ENCODE assay signal across 8 cellular contexts in genomic region chr2:217756375-217757107, GRCh38.
DNase-seq lines count a peak whose midpoint lies in the region; FAIRE-seq and TF ChIP-seq lines count a peak whose summit lies in the region.

No MANE protein-coding gene starts in this region.

- H3K79me2 ChIP-seq in endothelial cell of umbilical vein (ENCODE audit: control insufficient read depth, insufficient read depth, low read length): no peaks in the 10 kb centered on the region

- no peak for TF ChIP-seq POLR2A in endothelial cell of umbilical vein (IDR thresholded peaks at IDR 0.05; ENCODE audit: low read depth, low read length)

- peak; percentile 31 for DNase-seq in NCI-H2196 (lab: John Stamatoyannopoulos, UW; ENCODE audit: unreplicated experiment)
- DNase-seq in NCI-H2196 treated with DMSO at 0.1 percent for 48 hours (lab: John Stamatoyannopoulos, UW; ENCODE audit: unreplicated experiment): no peak
- DNase-seq in NCI-H446 treated with DMSO at 0.1 percent for 48 hours (lab: John Stamatoyannopoulos, UW): peak; percentile 5
- DNase-seq in activated T-cell treated with anti-CD3 and anti-CD28 coated beads for 1 hour (ENCODE audit: low read depth): peak; percentile 71
- DNase-seq in endothelial cell of umbilical vein (ENCODE audit: low read depth, low spot score): peak; percentile 42
- peak; percentile 49 for DNase-seq in myocyte (ENCODE audit: low read depth)
- DNase-seq in stimulated activated CD8-positive, alpha-beta memory T cell treated with anti-CD3 and anti-CD28 coated beads, Interleukin-7, amount 100 ng/mL, for 1 hour (ENCODE audit: low read depth in 2 of 2): peak; percentile 21 to 57
- DNase-seq in DMS153 treated with DMSO at 0.1 percent for 48 hours (lab: John Stamatoyannopoulos, UW; ENCODE audit: unreplicated experiment): no peak

- intact Hi-C loops in endothelial cell of umbilical vein (cut with micrococcal nuclease): loop anchor here (1.0 to 10.0 kb wide), 3 partner anchors 106 to 1242 kb away; no protein-coding TSS in a partner anchor

- no peaks in the 10 kb centered on the region for H3K9me3 ChIP-seq in endothelial cell of umbilical vein (replicated peaks; ENCODE audit: control insufficient read depth, insufficient read depth, low read length)

- peak; percentile 4 for FAIRE-seq in endothelial cell of umbilical vein (lab: Jason Lieb, UNC)

- H4K20me1 ChIP-seq in endothelial cell of umbilical vein (replicated peaks; ENCODE audit: control insufficient read depth, extremely low read depth, insufficient read depth, low read length): no peaks in the 10 kb centered on the region

- H3K4me1 ChIP-seq in endothelial cell of umbilical vein (ENCODE audit: control insufficient read depth, extremely low read depth, insufficient read depth, low read length): no peaks in the 10 kb centered on the region

- no peak overlapping the region for H3K4me3 ChIP-seq in endothelial cell of umbilical vein (replicated peaks in 1 of 3; ENCODE audit: insufficient read depth in 1 of 3, low read depth in 1 of 3, low read length in 3 of 3)

- H3K27me3 ChIP-seq in endothelial cell of umbilical vein (ENCODE audit: control insufficient read depth in 2 of 2, insufficient read depth in 2 of 2, low read length in 2 of 2): peaks cover 3 to 4% of the 10 kb centered on the region in 2 experiments

- TF ChIP-seq CTCF in endothelial cell of umbilical vein (IDR thresholded peaks at IDR 0.05; ENCODE audit: extremely low read depth in 1 of 2, insufficient read depth in 1 of 2, low read depth in 1 of 2, low read length in 2 of 2): peak; percentile 89 to 93

- H3K27ac ChIP-seq in endothelial cell of umbilical vein (ENCODE audit: insufficient read depth, low read depth, low read length): no peak overlapping the region

- no peak overlapping the region for H3K4me2 ChIP-seq in endothelial cell of umbilical vein (ENCODE audit: insufficient read depth, low read length)

- no peak overlapping the region for H2AFZ ChIP-seq in endothelial cell of umbilical vein (ENCODE audit: low read depth, low read length)

- H3K9ac ChIP-seq in endothelial cell of umbilical vein (replicated peaks; ENCODE audit: extremely low read depth, insufficient read depth, low read length): no peak overlapping the region

- no TSS peak for BruUV-seq in endothelial cell of umbilical vein (replicated peaks; lab: Mats Ljungman, UMichigan)

- POLR2A ChIA-PET in endothelial cell of umbilical vein (lab: Charles Lee): no interaction called here

- dilution Hi-C loops in endothelial cell of umbilical vein (cut with MboI; ENCODE audit: extremely low pct_ligation_motif_present, low sequenced_read_pairs): no loop called here

- CTCF ChIA-PET in endothelial cell of umbilical vein (lab: Charles Lee): interaction anchor here (0.6 to 1.8 kb wide), 21 partner anchors 12 to 1237 kb away, joined by 3 to 31 read pairs (median 4); partner anchors contain the start of gene RUFY4

- no peaks in the 10 kb centered on the region for H3K9me1 ChIP-seq in endothelial cell of umbilical vein (replicated peaks; ENCODE audit: control insufficient read depth, extremely low read depth, insufficient read depth, low read length)

- no peaks in the 10 kb centered on the region for H3K36me3 ChIP-seq in endothelial cell of umbilical vein (ENCODE audit: control insufficient read depth in 2 of 2, extremely low read depth in 1 of 2, insufficient read depth in 2 of 2, low read length in 2 of 2)

TF ChIP-seq in endothelial cell of umbilical vein, 7 proteins besides CTCF, POLR2A, EP300 and RAD21:
- TF ChIP-seq GATA2 (IDR thresholded peaks at IDR 0.05; ENCODE audit: insufficient read depth, insufficient read length, low read depth, low read length) (no peak), JUN (IDR thresholded peaks at IDR 0.05; ENCODE audit: borderline replicate concordance, insufficient read depth, insufficient read length, low read depth) (no peak), MAX (IDR thresholded peaks at IDR 0.05; ENCODE audit: insufficient read depth, insufficient read length) (no peak), EZH2 (IDR thresholded peaks at IDR 0.05; ENCODE audit: borderline replicate concordance, low read depth, low read length, severe bottlenecking) (no peak), POLR2AphosphoS5 (IDR thresholded peaks at IDR 0.05; ENCODE audit: insufficient read depth, low read depth, low read length) (no peak), MYC (IDR thresholded peaks at IDR 0.05; ENCODE audit: low read depth, low read length) (no peak), FOS (IDR thresholded peaks at IDR 0.05; ENCODE audit: borderline replicate concordance, insufficient read depth, low read length) (no peak)

Comparison
In these comparisons a context has a peak if more than half of its experiments do, and no peak if none do; other contexts are left out.
1. DNase-seq: peak in NCI-H2196 (single experiment), NCI-H446 treated with DMSO at 0.1 percent for 48 hours (single experiment), activated T-cell treated with anti-CD3 and anti-CD28 coated beads for 1 hour (single experiment), endothelial cell of umbilical vein (single experiment), myocyte (single experiment) and stimulated activated CD8-positive, alpha-beta memory T cell treated with anti-CD3 and anti-CD28 coated beads, Interleukin-7, amount 100 ng/mL, for 1 hour (2 of 2); none in NCI-H2196 treated with DMSO at 0.1 percent for 48 hours (single experiment) and DMS153 treated with DMSO at 0.1 percent for 48 hours (single experiment).